Comparison of ENCODE assay signal across 8 cellular contexts in the genomic region with DNA sequence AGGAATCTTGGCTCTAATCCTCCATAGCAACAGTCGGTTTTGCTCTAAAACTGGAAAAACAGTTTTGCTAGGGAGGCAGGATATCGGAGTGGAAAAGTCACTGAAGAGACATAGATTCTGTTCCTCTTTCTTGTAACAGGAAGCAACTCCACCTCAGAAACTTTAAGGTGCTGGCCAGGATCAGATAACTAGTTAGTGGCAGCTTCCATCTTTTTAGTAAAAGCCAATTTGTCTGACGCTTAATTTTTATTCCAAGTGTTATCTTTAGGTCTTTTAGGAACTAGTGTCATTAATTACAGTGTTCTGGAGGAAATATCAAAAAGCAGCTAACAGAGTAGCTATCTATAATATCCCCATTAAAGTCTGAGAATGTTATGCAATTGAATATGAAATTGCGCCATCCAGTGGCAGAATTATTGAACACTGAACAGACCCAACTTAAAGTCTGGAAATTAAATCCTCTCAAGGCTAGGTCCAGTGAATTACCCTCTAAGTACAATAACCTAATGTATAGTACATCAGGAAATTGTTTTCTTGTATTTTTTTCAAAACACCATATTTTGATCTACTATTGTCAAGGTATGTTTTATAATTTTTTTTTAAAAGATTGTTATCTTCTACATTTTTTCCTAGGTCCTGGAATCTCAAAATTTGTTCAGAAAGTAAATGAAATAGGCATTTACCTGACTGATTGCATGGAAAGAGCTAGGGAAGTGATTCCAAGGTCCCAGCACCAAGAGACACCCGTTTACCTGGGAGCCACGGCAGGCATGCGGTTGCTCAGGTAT.
DNase-seq lines count a peak whose midpoint lies in the region; ATAC-seq and TF ChIP-seq lines count a peak whose summit lies in the region.

No MANE protein-coding gene starts in this region.

- TF ChIP-seq POLR2A in right lobe of liver (IDR thresholded peaks at IDR 0.05) (no peak), thyroid gland (IDR thresholded peaks at IDR 0.05) (no peak)

- intact Hi-C loops in colonic mucosa (cut with DNase I) (loop anchor here (2.0 to 10.0 kb wide), 2 partner anchors 147 to 467 kb away; no protein-coding TSS in a partner anchor), right lobe of liver (cut with DNase I) (loop anchor here (10.0 kb wide), 1 partner anchor 147 kb away; the partner anchor contains the start of gene TCTN3 (in 2 of the 2)), thyroid gland (cut with DNase I) (loop anchor here (2.0 kb wide), 1 partner anchor 147 kb away; no protein-coding TSS in a partner anchor)

- H3K27me3 ChIP-seq in BLaER1 treated with 17β-estradiol and CSF1 and Interleukin-3, amounts not matched to agents 10 nM and 100 nM: no peaks in the 10 kb centered on the region
- H3K27me3 ChIP-seq in colonic mucosa (no peaks in the 10 kb centered on the region), right lobe of liver (no peaks in the 10 kb centered on the region), thyroid gland (no peaks in the 10 kb centered on the region)

- WGBS in right lobe of liver (ENCODE audit: insufficient coverage, low coverage, low lambda C conversion rate, missing lambda C conversion rate): 40% methylated on average over 7 of the region's 7 CpGs
- WGBS in thyroid gland, 2 donors: 30 to 33% methylated on average over 7 of the region's 7 CpGs

- H3K4me1 ChIP-seq in BLaER1 treated with 17β-estradiol and CSF1 and Interleukin-3, amounts not matched to agents 10 nM and 100 nM: peaks cover 14 to 59% (median 29%) of the 10 kb centered on the region in 10 experiments
- no peaks in the 10 kb centered on the region for H3K4me1 ChIP-seq in colonic mucosa
- no peaks in the 10 kb centered on the region for H3K4me1 ChIP-seq in right lobe of liver
- peaks cover 16 to 22% of the 10 kb centered on the region in 2 donors for H3K4me1 ChIP-seq in thyroid gland

- peak; percentile 74 to 84 (median 78) for ATAC-seq in right lobe of liver
- no peak for ATAC-seq in HG02763 (IDR thresholded peaks at IDR 0.05; ENCODE audit: unreplicated experiment)

- H3K4me3 ChIP-seq in BLaER1 treated with 17β-estradiol and CSF1 and Interleukin-3, amounts not matched to agents 10 nM and 100 nM: no peak overlapping the region
- H3K4me3 ChIP-seq in GM12875 (ENCODE audit: low read depth, low read length): no peak overlapping the region
- no peak overlapping the region for H3K4me3 ChIP-seq in SK-N-MC
- no peak overlapping the region for H3K4me3 ChIP-seq in colonic mucosa
- no peak overlapping the region for H3K4me3 ChIP-seq in right lobe of liver
- no peak overlapping the region for H3K4me3 ChIP-seq in thyroid gland (replicated peaks in 1 of 3)

- DNase-seq in HuH-7 (ENCODE audit: low spot score) (peak; percentile 19), SK-N-MC (ENCODE audit: low read depth, low spot score) (peak; percentile 22), colonic mucosa (peak; percentile 67), right lobe of liver (no peak), thyroid gland (peak; percentile 48 to 50)

- H3K9me3 ChIP-seq in BLaER1 treated with 17β-estradiol and CSF1 and Interleukin-3, amounts not matched to agents 10 nM and 100 nM (replicated peaks in 1 of 11): no peaks in the 10 kb centered on the region
- H3K9me3 ChIP-seq in SK-N-MC (ENCODE audit: low read depth, low read length) (no peaks in the 10 kb centered on the region), colonic mucosa (no peaks in the 10 kb centered on the region), right lobe of liver (no peaks in the 10 kb centered on the region), thyroid gland (no peaks in the 10 kb centered on the region)

- H3K4me2 ChIP-seq in BLaER1 treated with 17β-estradiol and CSF1 and Interleukin-3, amounts not matched to agents 10 nM and 100 nM: peak overlapping the region in 9 of 11 experiments; percentile 11 to 78 (median 56); a peak in 17 of 22 replicates

- peak overlapping the region in 7 of 11 experiments; percentile 11 to 75 (median 55); a peak in 12 of 22 replicates for H3K27ac ChIP-seq in BLaER1 treated with 17β-estradiol and CSF1 and Interleukin-3, amounts not matched to agents 10 nM and 100 nM
- no peak overlapping the region for H3K27ac ChIP-seq in SK-N-MC
- peak overlapping the region; percentile 18 for H3K27ac ChIP-seq in colonic mucosa
- no peak overlapping the region for H3K27ac ChIP-seq in right lobe of liver
- peak overlapping the region; percentile 26 to 69 (median 63) for H3K27ac ChIP-seq in thyroid gland

- H3K9ac ChIP-seq in BLaER1 treated with 17β-estradiol and CSF1 and Interleukin-3, amounts not matched to agents 10 nM and 100 nM: peak overlapping the region in 5 of 11 experiments; percentile 7 to 51 (median 44); a peak in 6 of 22 replicates
- H3K9ac ChIP-seq in SK-N-MC (ENCODE audit: insufficient read length) (no peak overlapping the region), colonic mucosa (ENCODE audit: low read depth in 2 of 2, low read length in 2 of 2) (no peak overlapping the region)

- peak; percentile 32; the same call in 1 of the 2 replicates for TF ChIP-seq CTCF in GM12875 (IDR thresholded peaks at IDR 0.05; ENCODE audit: borderline replicate concordance, insufficient read depth, low read depth, low read length)
- peak; percentile 49 for TF ChIP-seq CTCF in colonic mucosa (IDR thresholded peaks at IDR 0.05)
- peak; percentile 57 to 75 (median 68) for TF ChIP-seq CTCF in right lobe of liver (IDR thresholded peaks at IDR 0.05)
- TF ChIP-seq CTCF in thyroid gland (IDR thresholded peaks at IDR 0.05): peak; percentile 36 to 94 (median 71)

- no peaks in the 10 kb centered on the region for H4K20me1 ChIP-seq in BLaER1 treated with 17β-estradiol and CSF1 and Interleukin-3, amounts not matched to agents 10 nM and 100 nM

- H3K36me3 ChIP-seq in BLaER1 treated with 17β-estradiol and CSF1 and Interleukin-3, amounts not matched to agents 10 nM and 100 nM: no peaks in the 10 kb centered on the region
- no peaks in the 10 kb centered on the region for H3K36me3 ChIP-seq in SK-N-MC (ENCODE audit: insufficient read depth, low read length)
- no peaks in the 10 kb centered on the region for H3K36me3 ChIP-seq in colonic mucosa
- no peaks in the 10 kb centered on the region for H3K36me3 ChIP-seq in right lobe of liver
- H3K36me3 ChIP-seq in thyroid gland: no peaks in the 10 kb centered on the region

Comparison
In these comparisons a context has a peak if more than half of its experiments do, and no peak if none do; other contexts are left out.
1. H3K27ac ChIP-seq: peak in BLaER1 treated with 17β-estradiol and CSF1 and Interleukin-3, amounts not matched to agents 10 nM and 100 nM (7 of 11), colonic mucosa (single experiment) and thyroid gland (3 of 3); none in SK-N-MC (single experiment) and right lobe of liver (0 of 3).
2. DNase-seq: peak in HuH-7 (single experiment), SK-N-MC (single experiment), colonic mucosa (single experiment) and thyroid gland (2 of 2); none in right lobe of liver (0 of 3).
3. Peak in every context shown above with its lines, with median percentiles within 50 percentile points of each other: CTCF ChIP-seq.